15 cellular contexts compared by ENCODE assay signal in genomic region chrX:77743720-77744119, GRCh38. TPM values are rescaled to one million over a fixed set of nuclear protein-coding genes. Genes with fewer than 3 reads are reported as not detected.
DNase-seq lines count a peak whose midpoint lies in the region; ATAC-seq and TF ChIP-seq lines count a peak whose summit lies in the region.
"Had no signal": no experiment of that assay in that cellular context is flagged by ENCODE, and none has a peak within 500 bp of the region (broad histone marks: within the 10 kb centered on the region; RNA-seq: fewer than 3 reads in every experiment).

No MANE protein-coding gene starts in this region.

- no peak overlapping the region for H3K4me2 ChIP-seq in GM23338

- POLR2A ChIA-PET in CD4-positive, alpha-beta memory T cell (lab: Charles Lee; ENCODE audit: partially characterized antibody), result no interaction called here
- POLR2A ChIA-PET in activated B cell treated with CpG ODN at 0.5 μM for 24 hours (lab: Charles Lee), result interaction anchor here (0.6 kb wide), 1 partner anchor 15 kb away, joined by 3 read pairs; no protein-coding TSS in a partner anchor
- POLR2A ChIA-PET in naive thymus-derived CD4-positive, alpha-beta T cell (lab: Charles Lee), result no interaction called here

- TF ChIP-seq CTCF in GM23338 (conservative IDR thresholded peaks at IDR 0.05; ENCODE audit: low read depth in 2 of 2) (no peak), activated B cell treated with CpG ODN at 0.5 μM for 24 hours (IDR thresholded peaks at IDR 0.05) (no peak)

- H3K79me2 ChIP-seq in GM23338 (replicated peaks; ENCODE audit: insufficient read depth), result peaks cover 100% of the 10 kb centered on the region

- H3K36me3 Mint-ChIP-seq in CD4-positive, alpha-beta memory T cell, result peaks cover 0 to 3% of the 10 kb centered on the region in 2 donors
- H3K36me3 Mint-ChIP-seq in GM23338 (ENCODE audit: low read depth) (no peaks in the 10 kb centered on the region; the same call in 2 of the 3 replicates), activated B cell treated with CpG ODN at 0.5 μM for 24 hours (ENCODE audit: low read depth) (no peaks in the 10 kb centered on the region)
- peaks cover 0 to 7% (median 0%) of the 10 kb centered on the region in 5 donors for H3K36me3 Mint-ChIP-seq in naive thymus-derived CD4-positive, alpha-beta T cell

- H3K4me3 ChIP-seq in CD4-positive, alpha-beta memory T cell (ENCODE audit: low read length in 2 of 2), result no peak overlapping the region
- H3K4me3 ChIP-seq in GM23338, result no peak overlapping the region
- H3K4me3 ChIP-seq in naive thymus-derived CD4-positive, alpha-beta T cell (ENCODE audit: low read length), result no peak overlapping the region
- H3K4me3 ChIP-seq: right lobe of liver had no signal

- peaks cover 7% of the 10 kb centered on the region for H4K20me1 ChIP-seq in GM23338 (replicated peaks; ENCODE audit: insufficient read depth)

- H3K9me3 ChIP-seq in CD4-positive, alpha-beta memory T cell (ENCODE audit: control insufficient read depth in 1 of 2, low read length in 2 of 2), result no peaks in the 10 kb centered on the region
- H3K9me3 ChIP-seq in naive thymus-derived CD4-positive, alpha-beta T cell (ENCODE audit: control insufficient read depth in 2 of 3, low read length in 3 of 3), result no peaks in the 10 kb centered on the region
- H3K9me3 ChIP-seq: right lobe of liver had no signal

- no peaks in the 10 kb centered on the region for H3F3A ChIP-seq in GM23338 (replicated peaks; ENCODE audit: low read depth)

- CTCF ChIA-PET in CD4-positive, alpha-beta memory T cell (lab: Charles Lee; ENCODE audit: partially characterized antibody), result no interaction called here
- CTCF ChIA-PET in activated B cell treated with CpG ODN at 0.5 μM for 24 hours (lab: Charles Lee), result no interaction called here
- CTCF ChIA-PET in naive thymus-derived CD4-positive, alpha-beta T cell (lab: Charles Lee), result no interaction called here

- no peaks in the 10 kb centered on the region for H3K27me3 ChIP-seq in CD4-positive, alpha-beta memory T cell (ENCODE audit: insufficient read depth, low read length)
- no peaks in the 10 kb centered on the region for H3K27me3 ChIP-seq in GM23338 (ENCODE audit: insufficient read depth)
- no peaks in the 10 kb centered on the region for H3K27me3 ChIP-seq in naive thymus-derived CD4-positive, alpha-beta T cell (ENCODE audit: control insufficient read depth in 2 of 2, insufficient read depth in 2 of 2, low read length in 2 of 2)
- H3K27me3 ChIP-seq: right lobe of liver had no signal

- no peak; the same call in 2 of the 3 replicates for ATAC-seq in GM23338
- ATAC-seq in activated B cell treated with CpG ODN at 0.5 μM for 24 hours (ENCODE audit: low read depth), result no peak
- no peak for ATAC-seq in naive thymus-derived CD4-positive, alpha-beta T cell
- no peak for ATAC-seq in HG03108 (IDR thresholded peaks at IDR 0.05; ENCODE audit: unreplicated experiment)
- ATAC-seq in HG02642 (IDR thresholded peaks at IDR 0.05; ENCODE audit: poor library complexity, unreplicated experiment), result no peak

- intact Hi-C loops in CD4-positive, alpha-beta memory T cell (cut with micrococcal nuclease), result no loop called here
- intact Hi-C loops in activated B cell treated with CpG ODN at 0.5 μM for 24 hours (cut with micrococcal nuclease), result no loop called here
- intact Hi-C loops in naive thymus-derived CD4-positive, alpha-beta T cell (cut with micrococcal nuclease), result no loop called here

- no peaks in the 10 kb centered on the region for H3K27me3 Mint-ChIP-seq in CD4-positive, alpha-beta memory T cell
- H3K27me3 Mint-ChIP-seq in GM23338 (ENCODE audit: insufficient read depth, low read depth, poor library complexity) (no peaks in the 10 kb centered on the region), activated B cell treated with CpG ODN at 0.5 μM for 24 hours (no peaks in the 10 kb centered on the region)
- no peaks in the 10 kb centered on the region for H3K27me3 Mint-ChIP-seq in naive thymus-derived CD4-positive, alpha-beta T cell

- no peak overlapping the region for H3K27ac ChIP-seq in CD4-positive, alpha-beta memory T cell (ENCODE audit: low read depth, low read length)
- no peak overlapping the region for H3K27ac ChIP-seq in GM23338 (ENCODE audit: low read depth)
- H3K27ac ChIP-seq in naive thymus-derived CD4-positive, alpha-beta T cell (ENCODE audit: low read depth, low read length), result no peak overlapping the region
- H3K27ac ChIP-seq: right lobe of liver had no signal

- H3K4me1 Mint-ChIP-seq in CD4-positive, alpha-beta memory T cell, result peaks cover 33 to 73% (median 51%) of the 10 kb centered on the region in 4 donors
- H3K4me1 Mint-ChIP-seq in GM23338 (peaks cover 29% of the 10 kb centered on the region), activated B cell treated with CpG ODN at 0.5 μM for 24 hours (peaks cover 54% of the 10 kb centered on the region)
- H3K4me1 Mint-ChIP-seq in naive thymus-derived CD4-positive, alpha-beta T cell, result peaks cover 16 to 78% (median 56%) of the 10 kb centered on the region in 7 donors

- H3K4me3 Mint-ChIP-seq in CD4-positive, alpha-beta memory T cell, result peak overlapping the region in 3 of 8 donors; percentile 1 to 6 (median 2)
- H3K4me3 Mint-ChIP-seq in GM23338 (no peak overlapping the region; the same call in 2 of the 3 replicates), activated B cell treated with CpG ODN at 0.5 μM for 24 hours (no peak overlapping the region)
- peak overlapping the region in 5 of 10 donors; percentile 8 to 55 (median 44) for H3K4me3 Mint-ChIP-seq in naive thymus-derived CD4-positive, alpha-beta T cell

- no peaks in the 10 kb centered on the region for H3K36me3 ChIP-seq in CD4-positive, alpha-beta memory T cell (ENCODE audit: insufficient read depth, low read length)
- no peaks in the 10 kb centered on the region for H3K36me3 ChIP-seq in GM23338 (ENCODE audit: insufficient read depth)
- H3K36me3 ChIP-seq in naive thymus-derived CD4-positive, alpha-beta T cell (ENCODE audit: control insufficient read depth in 2 of 3, insufficient read depth in 3 of 3, low read length in 3 of 3), result no peaks in the 10 kb centered on the region
- H3K36me3 ChIP-seq: right lobe of liver had no signal

- H3K27ac Mint-ChIP-seq in CD4-positive, alpha-beta memory T cell, result peak overlapping the region; percentile 1 to 78 (median 53)
- peak overlapping the region; percentile 41 for H3K27ac Mint-ChIP-seq in GM23338
- peak overlapping the region; percentile 70 for H3K27ac Mint-ChIP-seq in activated B cell treated with CpG ODN at 0.5 μM for 24 hours
- H3K27ac Mint-ChIP-seq in naive thymus-derived CD4-positive, alpha-beta T cell, result peak overlapping the region in 8 of 9 donors; percentile 3 to 89 (median 46)

- no peak for DNase-seq in CD4-positive, alpha-beta memory T cell
- DNase-seq in GM23338 (ENCODE audit: low spot score), result no peak
- DNase-seq in activated B cell treated with CpG ODN at 0.5 μM for 24 hours, result no peak
- DNase-seq in naive thymus-derived CD4-positive, alpha-beta T cell, result no peak
- no peak for DNase-seq in NAMALWA (ENCODE audit: low spot score)
- no peak for DNase-seq in NCI-H1417 treated with DMSO at 0.1 percent for 48 hours (lab: John Stamatoyannopoulos, UW)
- DNase-seq: cerebellar nuclear complex; NCI-H187; NCI-H526 treated with DMSO at 0.1 percent for 48 hours; stimulated activated CD4-positive, alpha-beta T cell treated with anti-CD3 and anti-CD28 coated beads, Interleukin-4, amount 100 ng/mL, for 4 hours; stimulated activated naive CD4-positive, alpha-beta T cell treated with Interleukin-2 at 50 U/mL for 16 hours; T-helper 9 cell had no signal

- peaks cover 33% of the 10 kb centered on the region for H3K4me1 ChIP-seq in CD4-positive, alpha-beta memory T cell (ENCODE audit: insufficient read depth, low read length)
- peaks cover 20% of the 10 kb centered on the region for H3K4me1 ChIP-seq in GM23338 (ENCODE audit: insufficient read depth)
- peaks cover 0 to 13% of the 10 kb centered on the region in 2 donors for H3K4me1 ChIP-seq in naive thymus-derived CD4-positive, alpha-beta T cell (ENCODE audit: control insufficient read depth in 2 of 2, insufficient read depth in 2 of 2, low read length in 2 of 2)
- H3K4me1 ChIP-seq: right lobe of liver had no signal

- no peaks in the 10 kb centered on the region for H3K9me2 ChIP-seq in GM23338 (ENCODE audit: insufficient read depth)

- no peak overlapping the region for H2AFZ ChIP-seq in GM23338

- peaks cover 0 to 2% (median 0%) of the 10 kb centered on the region in 8 donors for H3K9me3 Mint-ChIP-seq in CD4-positive, alpha-beta memory T cell
- H3K9me3 Mint-ChIP-seq in GM23338, result no peaks in the 10 kb centered on the region
- H3K9me3 Mint-ChIP-seq in activated B cell treated with CpG ODN at 0.5 μM for 24 hours, result no peaks in the 10 kb centered on the region
- peaks cover 0 to 2% (median 0%) of the 10 kb centered on the region in 11 donors for H3K9me3 Mint-ChIP-seq in naive thymus-derived CD4-positive, alpha-beta T cell

TF ChIP-seq in GM23338, 12 proteins besides CTCF, POLR2A, EP300 and RAD21 (continues in another document):
- TF ChIP-seq EZH2phosphoT487 (IDR thresholded peaks at IDR 0.05; ENCODE audit: unreplicated experiment) (no peak), ETS1 (IDR thresholded peaks at IDR 0.05) (no peak), ZNF331 (CRISPR knock-in tag; IDR thresholded peaks at IDR 0.05; ENCODE audit: low read depth) (no peak)

RNA-seq across cellular contexts. Expression of gene ATRX, which starts 42.3 kb away (rescaled TPM):
- 100 to 1,000 TPM; 106 to 111 TPM for total RNA-seq in CD4-positive, alpha-beta memory T cell
- 10 to 100 TPM; 24.4 to 80.4 TPM for polyA plus RNA-seq in CD4-positive, alpha-beta memory T cell
- 123 and 162 TPM in 2 replicates for total RNA-seq in GM23338 (2014; rRNA removed; shearing (Covaris generic))
- 107 and 179 TPM in 2 replicates for polyA plus RNA-seq in GM23338 (2016; fragmentation: Nextera tagmentation; extraction: Ambion mirVana)
- total RNA-seq in activated B cell treated with CpG ODN at 0.5 μM for 24 hours, result 114 and 120 TPM in 2 replicates
- 100 to 1,000 TPM in 4 of 5 experiments, 10 to 100 TPM in 1; 90.1 to 126 (median 114) TPM for total RNA-seq in naive thymus-derived CD4-positive, alpha-beta T cell
- polyA plus RNA-seq in naive thymus-derived CD4-positive, alpha-beta T cell, result 10 to 100 TPM; 64.2 to 83.8 TPM
